In the genomic region with DNA sequence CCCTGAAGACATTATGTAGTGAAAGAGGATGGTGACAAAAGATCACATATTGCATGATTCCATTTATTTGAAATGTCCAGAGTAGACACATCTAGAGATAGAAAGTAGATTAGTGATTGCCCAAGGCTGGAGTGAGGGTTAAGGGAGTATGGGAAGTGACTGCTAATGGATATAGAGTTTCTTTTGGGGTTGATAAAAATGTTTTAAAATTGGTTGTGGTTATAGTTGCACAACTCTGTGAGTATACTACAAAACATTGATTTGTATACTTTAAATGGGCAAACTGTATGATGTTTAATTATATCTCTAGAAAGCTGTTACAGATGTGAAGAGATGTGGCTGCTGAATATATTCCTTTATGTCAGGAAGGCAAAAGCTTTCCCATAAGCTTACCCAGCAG, we compare ENCODE assay signal across 29 cellular contexts.
"Had no signal": no experiment of that assay in that cellular context is flagged by ENCODE, and none has a peak within 500 bp of the region (broad histone marks: within the 10 kb centered on the region; RNA-seq: fewer than 3 reads in every experiment).

No MANE protein-coding gene starts in this region.

- H3K4me1 ChIP-seq: colonic mucosa, foreskin keratinocyte, gastroesophageal sphincter, heart left ventricle, left lung, neural progenitor cell, parathyroid adenoma, right lobe of liver, stomach, thyroid gland had no signal

- H3K4me3 Mint-ChIP-seq: dendritic cell treated with granulocyte-macrophage colony-stimulating factor and Interleukin-4, amounts not matched to agents 40 ng/mL and 50 ng/mL, for 4 days; endodermal cell; naive thymus-derived CD4-positive, alpha-beta T cell; nephron; neural progenitor cell; stimulated activated effector memory CD8-positive, alpha-beta T cell treated with anti-CD3 and anti-CD28 coated beads, Interleukin-12 subunit alpha, Interleukin-12 subunit beta, amount 100 ng/mL, for 72 hours had no signal

- ATAC-seq: esophagus mucosa; foreskin keratinocyte; gastroesophageal sphincter; heart left ventricle; left cardiac atrium; left lung; naive thymus-derived CD4-positive, alpha-beta T cell; right lobe of liver; stimulated activated effector memory CD8-positive, alpha-beta T cell treated with anti-CD3 and anti-CD28 coated beads, Interleukin-12 subunit alpha, Interleukin-12 subunit beta, amount 100 ng/mL, for 72 hours had no signal

- H3K36me3 ChIP-seq: colonic mucosa, gastroesophageal sphincter, heart left ventricle, left lung, neural progenitor cell, right lobe of liver, stomach, thyroid gland had no signal

- H3K9ac ChIP-seq: neural progenitor cell, parathyroid adenoma had no signal

- H3K4me3 ChIP-seq: colonic mucosa, gastroesophageal sphincter, heart left ventricle, hepatocyte, left lung, neural progenitor cell, right lobe of liver, smooth muscle cell, stomach, thyroid gland had no signal

- H3K27me3 Mint-ChIP-seq: dendritic cell treated with granulocyte-macrophage colony-stimulating factor and Interleukin-4, amounts not matched to agents 40 ng/mL and 50 ng/mL, for 4 days; naive thymus-derived CD4-positive, alpha-beta T cell; progenitor cell of endocrine pancreas had no signal

- H3K4me2 ChIP-seq: hepatocyte, neural progenitor cell, smooth muscle cell had no signal

- H3K27ac ChIP-seq: colonic mucosa, epithelial cell of prostate, foreskin keratinocyte, gastroesophageal sphincter, heart left ventricle, hepatocyte, left lung, neural progenitor cell, parathyroid adenoma, right lobe of liver, stomach, thyroid gland had no signal

- DNase-seq: colonic mucosa; effector CD8-positive, alpha-beta T cell; endodermal cell; foreskin keratinocyte; heart left ventricle; left cardiac atrium; left lung; mesendoderm; midbrain; naive thymus-derived CD4-positive, alpha-beta T cell; right lobe of liver; stimulated activated CD4-positive, alpha-beta T cell treated with anti-CD3 and anti-CD28 coated beads, Interleukin-12 subunit alpha, Interleukin-12 subunit beta, amount 100 ng/mL, for 4 hours; stimulated activated CD4-positive, alpha-beta T cell treated with anti-CD3 and anti-CD28 coated beads, Interleukin-2, amount 100 ng/mL, for 24 hours; stimulated activated CD4-positive, alpha-beta T cell treated with anti-CD3 and anti-CD28 coated beads, Interleukin-4, amount 100 ng/mL, for 24 hours; stimulated activated naive CD4-positive, alpha-beta T cell treated with Interleukin-2 at 50 U/mL for 16 hours; stomach; thyroid gland; trophoblast cell had no signal

- H3K4me1 Mint-ChIP-seq: endodermal cell; naive thymus-derived CD4-positive, alpha-beta T cell; nephron; neural progenitor cell; stimulated activated effector memory CD8-positive, alpha-beta T cell treated with anti-CD3 and anti-CD28 coated beads, Interleukin-12 subunit alpha, Interleukin-12 subunit beta, amount 100 ng/mL, for 72 hours had no signal

- H3K9me3 Mint-ChIP-seq: endodermal cell, neural progenitor cell had no signal

- H3K27me3 ChIP-seq: colonic mucosa, foreskin keratinocyte, gastroesophageal sphincter, heart left ventricle, hepatocyte, left lung, neural progenitor cell, right lobe of liver, stomach, thyroid gland had no signal

- H3K9me3 ChIP-seq: colonic mucosa, gastroesophageal sphincter, left lung, right lobe of liver, stomach, thyroid gland had no signal

- H3K36me3 Mint-ChIP-seq: naive thymus-derived CD4-positive, alpha-beta T cell; stimulated activated effector memory CD8-positive, alpha-beta T cell treated with anti-CD3 and anti-CD28 coated beads, Interleukin-12 subunit alpha, Interleukin-12 subunit beta, amount 100 ng/mL, for 72 hours had no signal

- H2AFZ ChIP-seq: hepatocyte, neural progenitor cell, parathyroid adenoma had no signal

- H3K79me2 ChIP-seq: hepatocyte, parathyroid adenoma had no signal

- H3K27ac Mint-ChIP-seq: dendritic cell treated with granulocyte-macrophage colony-stimulating factor and Interleukin-4, amounts not matched to agents 40 ng/mL and 50 ng/mL, for 4 days; endodermal cell; naive thymus-derived CD4-positive, alpha-beta T cell; nephron; neural progenitor cell; progenitor cell of endocrine pancreas; stimulated activated effector memory CD8-positive, alpha-beta T cell treated with anti-CD3 and anti-CD28 coated beads, Interleukin-12 subunit alpha, Interleukin-12 subunit beta, amount 100 ng/mL, for 72 hours had no signal
